1 cellular context compared by ENCODE assay signal in the genomic region with DNA sequence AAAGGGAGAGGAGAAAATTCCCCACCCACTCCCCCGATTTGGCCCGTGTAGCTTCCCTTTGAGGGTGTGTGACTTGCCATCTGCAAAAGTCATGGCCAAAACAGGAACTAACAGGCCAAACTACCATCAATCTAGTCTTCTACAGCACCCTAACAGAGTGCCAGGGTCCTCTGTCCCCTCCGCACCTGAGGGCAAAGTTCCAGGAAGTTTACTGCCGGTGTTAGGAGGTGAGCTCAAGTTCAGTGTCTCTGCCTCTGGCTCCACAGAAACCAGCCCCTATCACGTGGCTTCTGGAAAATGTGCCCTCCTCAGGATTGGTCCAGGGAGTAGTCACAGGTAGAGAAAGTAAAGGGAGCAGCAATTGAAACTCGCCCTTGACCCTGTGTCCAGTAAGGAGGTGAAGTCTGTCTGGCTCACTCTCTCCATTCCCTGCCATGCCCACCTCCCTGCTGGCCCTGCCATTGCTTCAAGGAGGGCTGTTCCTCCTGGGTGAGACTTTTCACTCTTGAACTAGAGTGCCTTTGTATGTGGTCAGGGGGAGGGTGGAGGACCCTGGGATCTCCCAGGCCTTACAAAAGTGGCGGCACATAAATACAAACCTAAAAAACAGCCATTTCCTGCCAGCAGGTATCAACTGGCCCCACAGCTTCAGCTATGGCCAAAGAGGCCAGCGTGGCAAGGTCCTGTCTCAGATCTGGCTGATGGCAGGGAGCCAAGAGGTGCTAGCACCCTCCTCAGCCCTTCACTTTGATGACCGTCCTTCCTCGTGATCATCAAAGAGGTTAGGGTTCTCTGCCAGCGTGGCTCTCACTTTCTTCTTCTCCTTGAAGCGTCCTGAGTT.
TF ChIP-seq lines count a peak whose summit lies in the region.

No MANE protein-coding gene starts in this region.

TF ChIP-seq in HepG2, 621 proteins besides CTCF, POLR2A, EP300 and RAD21 (continued from another document and continues in another):
- TF ChIP-seq, protein P1, sequence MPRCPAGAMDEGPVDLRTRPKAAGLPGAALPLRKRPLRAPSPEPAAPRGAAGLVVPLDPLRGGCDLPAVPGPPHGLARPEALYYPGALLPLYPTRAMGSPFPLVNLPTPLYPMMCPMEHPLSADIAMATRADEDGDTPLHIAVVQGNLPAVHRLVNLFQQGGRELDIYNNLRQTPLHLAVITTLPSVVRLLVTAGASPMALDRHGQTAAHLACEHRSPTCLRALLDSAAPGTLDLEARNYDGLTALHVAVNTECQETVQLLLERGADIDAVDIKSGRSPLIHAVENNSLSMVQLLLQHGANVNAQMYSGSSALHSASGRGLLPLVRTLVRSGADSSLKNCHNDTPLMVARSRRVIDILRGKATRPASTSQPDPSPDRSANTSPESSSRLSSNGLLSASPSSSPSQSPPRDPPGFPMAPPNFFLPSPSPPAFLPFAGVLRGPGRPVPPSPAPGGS (CRISPR knock-in tag; IDR thresholded peaks at IDR 0.05): peak; percentile 83
- TF ChIP-seq ESRRA (CRISPR knock-in tag; IDR thresholded peaks at IDR 0.05; ENCODE audit: low read depth) (peak; percentile 87), GZF1 (CRISPR knock-in tag; IDR thresholded peaks at IDR 0.05) (0 out of 2 replicates have a peak, but pooled peaks have one; percentile 43), ZKSCAN5 (CRISPR knock-in tag; IDR thresholded peaks at IDR 0.05) (peak; percentile 95), HOXA5 (CRISPR knock-in tag; IDR thresholded peaks at IDR 0.05) (0 out of 2 replicates have a peak, but pooled peaks have one; percentile 41), ZBTB39 (CRISPR knock-in tag; IDR thresholded peaks at IDR 0.05) (no peak), ZNF670 (CRISPR knock-in tag; IDR thresholded peaks at IDR 0.05; ENCODE audit: borderline replicate concordance) (peak; percentile 83), IRF9 (CRISPR knock-in tag; IDR thresholded peaks at IDR 0.05; ENCODE audit: borderline replicate concordance) (0 out of 2 replicates have a peak, but pooled peaks have one; percentile 45), CSRNP1 (CRISPR knock-in tag; IDR thresholded peaks at IDR 0.05) (no peak), ZNF614 (CRISPR knock-in tag; IDR thresholded peaks at IDR 0.05; ENCODE audit: borderline replicate concordance) (peak; percentile 50; the same call in 1 of the 2 replicates), HMG20A (CRISPR knock-in tag; IDR thresholded peaks at IDR 0.05; ENCODE audit: borderline replicate concordance) (peak; percentile 47; the same call in 1 of the 2 replicates), ZNF605 (CRISPR knock-in tag; IDR thresholded peaks at IDR 0.05) (0 out of 2 replicates have a peak, but pooled peaks have one; percentile 28), ZNF138 (CRISPR knock-in tag; IDR thresholded peaks at IDR 0.05; ENCODE audit: low read depth) (no peak), DMAP1 (CRISPR knock-in tag; IDR thresholded peaks at IDR 0.05) (0 out of 2 replicates have a peak, but pooled peaks have one; percentile 36), ZNF234 (CRISPR knock-in tag; conservative IDR thresholded peaks at IDR 0.05) (no peak), ZNF256 (CRISPR knock-in tag; conservative IDR thresholded peaks at IDR 0.05) (no peak), THAP11 (CRISPR knock-in tag; IDR thresholded peaks at IDR 0.05) (peak; percentile 45; the same call in 1 of the 2 replicates), ZNF724P (CRISPR knock-in tag; IDR thresholded peaks at IDR 0.05; ENCODE audit: borderline replicate concordance) (no peak), TEAD3 (CRISPR knock-in tag; optimal IDR thresholded peaks at IDR 0.05; ENCODE audit: borderline replicate concordance) (peak; percentile 70), GABPB1 (CRISPR knock-in tag; IDR thresholded peaks at IDR 0.05) (peak; percentile 39; the same call in 1 of the 2 replicates), PBX2 (CRISPR knock-in tag; IDR thresholded peaks at IDR 0.05) (no peak)
- TF ChIP-seq, protein P2, sequence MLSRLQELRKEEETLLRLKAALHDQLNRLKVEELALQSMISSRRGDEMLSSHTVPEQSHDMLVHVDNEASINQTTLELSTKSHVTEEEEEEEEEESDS (CRISPR knock-in tag; IDR thresholded peaks at IDR 0.05; ENCODE audit: borderline replicate concordance): no peak
- TF ChIP-seq, protein P3, sequence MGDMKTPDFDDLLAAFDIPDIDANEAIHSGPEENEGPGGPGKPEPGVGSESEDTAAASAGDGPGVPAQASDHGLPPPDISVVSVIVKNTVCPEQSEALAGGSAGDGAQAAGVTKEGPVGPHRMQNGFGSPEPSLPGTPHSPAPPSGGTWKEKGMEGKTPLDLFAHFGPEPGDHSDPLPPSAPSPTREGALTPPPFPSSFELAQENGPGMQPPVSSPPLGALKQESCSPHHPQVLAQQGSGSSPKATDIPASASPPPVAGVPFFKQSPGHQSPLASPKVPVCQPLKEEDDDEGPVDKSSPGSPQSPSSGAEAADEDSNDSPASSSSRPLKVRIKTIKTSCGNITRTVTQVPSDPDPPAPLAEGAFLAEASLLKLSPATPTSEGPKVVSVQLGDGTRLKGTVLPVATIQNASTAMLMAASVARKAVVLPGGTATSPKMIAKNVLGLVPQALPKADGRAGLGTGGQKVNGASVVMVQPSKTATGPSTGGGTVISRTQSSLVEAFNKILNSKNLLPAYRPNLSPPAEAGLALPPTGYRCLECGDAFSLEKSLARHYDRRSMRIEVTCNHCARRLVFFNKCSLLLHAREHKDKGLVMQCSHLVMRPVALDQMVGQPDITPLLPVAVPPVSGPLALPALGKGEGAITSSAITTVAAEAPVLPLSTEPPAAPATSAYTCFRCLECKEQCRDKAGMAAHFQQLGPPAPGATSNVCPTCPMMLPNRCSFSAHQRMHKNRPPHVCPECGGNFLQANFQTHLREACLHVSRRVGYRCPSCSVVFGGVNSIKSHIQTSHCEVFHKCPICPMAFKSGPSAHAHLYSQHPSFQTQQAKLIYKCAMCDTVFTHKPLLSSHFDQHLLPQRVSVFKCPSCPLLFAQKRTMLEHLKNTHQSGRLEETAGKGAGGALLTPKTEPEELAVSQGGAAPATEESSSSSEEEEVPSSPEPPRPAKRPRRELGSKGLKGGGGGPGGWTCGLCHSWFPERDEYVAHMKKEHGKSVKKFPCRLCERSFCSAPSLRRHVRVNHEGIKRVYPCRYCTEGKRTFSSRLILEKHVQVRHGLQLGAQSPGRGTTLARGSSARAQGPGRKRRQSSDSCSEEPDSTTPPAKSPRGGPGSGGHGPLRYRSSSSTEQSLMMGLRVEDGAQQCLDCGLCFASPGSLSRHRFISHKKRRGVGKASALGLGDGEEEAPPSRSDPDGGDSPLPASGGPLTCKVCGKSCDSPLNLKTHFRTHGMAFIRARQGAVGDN (CRISPR knock-in tag; IDR thresholded peaks at IDR 0.05): peak; percentile 65
- TF ChIP-seq, protein P4, sequence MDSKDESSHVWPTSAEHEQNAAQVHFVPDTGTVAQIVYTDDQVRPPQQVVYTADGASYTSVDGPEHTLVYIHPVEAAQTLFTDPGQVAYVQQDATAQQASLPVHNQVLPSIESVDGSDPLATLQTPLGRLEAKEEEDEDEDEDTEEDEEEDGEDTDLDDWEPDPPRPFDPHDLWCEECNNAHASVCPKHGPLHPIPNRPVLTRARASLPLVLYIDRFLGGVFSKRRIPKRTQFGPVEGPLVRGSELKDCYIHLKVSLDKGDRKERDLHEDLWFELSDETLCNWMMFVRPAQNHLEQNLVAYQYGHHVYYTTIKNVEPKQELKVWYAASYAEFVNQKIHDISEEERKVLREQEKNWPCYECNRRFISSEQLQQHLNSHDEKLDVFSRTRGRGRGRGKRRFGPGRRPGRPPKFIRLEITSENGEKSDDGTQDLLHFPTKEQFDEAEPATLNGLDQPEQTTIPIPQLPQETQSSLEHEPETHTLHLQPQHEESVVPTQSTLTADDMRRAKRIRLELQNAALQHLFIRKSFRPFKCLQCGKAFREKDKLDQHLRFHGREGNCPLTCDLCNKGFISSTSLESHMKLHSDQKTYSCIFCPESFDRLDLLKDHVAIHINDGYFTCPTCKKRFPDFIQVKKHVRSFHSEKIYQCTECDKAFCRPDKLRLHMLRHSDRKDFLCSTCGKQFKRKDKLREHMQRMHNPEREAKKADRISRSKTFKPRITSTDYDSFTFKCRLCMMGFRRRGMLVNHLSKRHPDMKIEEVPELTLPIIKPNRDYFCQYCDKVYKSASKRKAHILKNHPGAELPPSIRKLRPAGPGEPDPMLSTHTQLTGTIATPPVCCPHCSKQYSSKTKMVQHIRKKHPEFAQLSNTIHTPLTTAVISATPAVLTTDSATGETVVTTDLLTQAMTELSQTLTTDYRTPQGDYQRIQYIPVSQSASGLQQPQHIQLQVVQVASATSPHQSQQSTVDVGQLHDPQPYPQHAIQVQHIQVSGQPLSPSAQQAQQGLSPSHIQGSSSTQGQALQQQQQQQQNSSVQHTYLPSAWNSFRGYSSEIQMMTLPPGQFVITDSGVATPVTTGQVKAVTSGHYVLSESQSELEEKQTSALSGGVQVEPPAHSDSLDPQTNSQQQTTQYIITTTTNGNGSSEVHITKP (CRISPR knock-in tag; IDR thresholded peaks at IDR 0.05; ENCODE audit: low read depth): 0 out of 2 replicates have a peak, but pooled peaks have one; percentile 8
- TF ChIP-seq, protein P5, sequence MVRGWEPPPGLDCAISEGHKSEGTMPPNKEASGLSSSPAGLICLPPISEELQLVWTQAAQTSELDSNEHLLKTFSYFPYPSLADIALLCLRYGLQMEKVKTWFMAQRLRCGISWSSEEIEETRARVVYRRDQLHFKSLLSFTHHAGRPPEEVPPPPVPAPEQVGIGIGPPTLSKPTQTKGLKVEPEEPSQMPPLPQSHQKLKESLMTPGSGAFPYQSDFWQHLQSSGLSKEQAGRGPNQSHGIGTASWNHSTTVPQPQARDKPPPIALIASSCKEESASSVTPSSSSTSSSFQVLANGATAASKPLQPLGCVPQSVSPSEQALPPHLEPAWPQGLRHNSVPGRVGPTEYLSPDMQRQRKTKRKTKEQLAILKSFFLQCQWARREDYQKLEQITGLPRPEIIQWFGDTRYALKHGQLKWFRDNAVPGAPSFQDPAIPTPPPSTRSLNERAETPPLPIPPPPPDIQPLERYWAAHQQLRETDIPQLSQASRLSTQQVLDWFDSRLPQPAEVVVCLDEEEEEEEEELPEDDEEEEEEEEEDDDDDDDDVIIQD (CRISPR knock-in tag; IDR thresholded peaks at IDR 0.05; ENCODE audit: low read depth): peak; percentile 80
- TF ChIP-seq, protein P6, sequence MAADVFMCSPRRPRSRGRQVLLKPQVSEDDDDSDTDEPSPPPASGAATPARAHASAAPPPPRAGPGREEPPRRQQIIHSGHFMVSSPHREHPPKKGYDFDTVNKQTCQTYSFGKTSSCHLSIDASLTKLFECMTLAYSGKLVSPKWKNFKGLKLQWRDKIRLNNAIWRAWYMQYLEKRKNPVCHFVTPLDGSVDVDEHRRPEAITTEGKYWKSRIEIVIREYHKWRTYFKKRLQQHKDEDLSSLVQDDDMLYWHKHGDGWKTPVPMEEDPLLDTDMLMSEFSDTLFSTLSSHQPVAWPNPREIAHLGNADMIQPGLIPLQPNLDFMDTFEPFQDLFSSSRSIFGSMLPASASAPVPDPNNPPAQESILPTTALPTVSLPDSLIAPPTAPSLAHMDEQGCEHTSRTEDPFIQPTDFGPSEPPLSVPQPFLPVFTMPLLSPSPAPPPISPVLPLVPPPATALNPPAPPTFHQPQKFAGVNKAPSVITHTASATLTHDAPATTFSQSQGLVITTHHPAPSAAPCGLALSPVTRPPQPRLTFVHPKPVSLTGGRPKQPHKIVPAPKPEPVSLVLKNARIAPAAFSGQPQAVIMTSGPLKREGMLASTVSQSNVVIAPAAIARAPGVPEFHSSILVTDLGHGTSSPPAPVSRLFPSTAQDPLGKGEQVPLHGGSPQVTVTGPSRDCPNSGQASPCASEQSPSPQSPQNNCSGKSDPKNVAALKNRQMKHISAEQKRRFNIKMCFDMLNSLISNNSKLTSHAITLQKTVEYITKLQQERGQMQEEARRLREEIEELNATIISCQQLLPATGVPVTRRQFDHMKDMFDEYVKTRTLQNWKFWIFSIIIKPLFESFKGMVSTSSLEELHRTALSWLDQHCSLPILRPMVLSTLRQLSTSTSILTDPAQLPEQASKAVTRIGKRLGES (CRISPR knock-in tag; IDR thresholded peaks at IDR 0.05; ENCODE audit: borderline replicate concordance): no peak
